ENCODE assay signal across 19 cellular contexts in genomic region chr15:58520464-58520863, GRCh38.
A peak's percentile ranks its signal among the peaks of the same experiment; 100 is the strongest.
DNase-seq lines count a peak whose midpoint lies in the region; ATAC-seq, FAIRE-seq and TF ChIP-seq lines count a peak whose summit lies in the region.
"Had no signal": no experiment of that assay in that cellular context is flagged by ENCODE, and none has a peak within 500 bp of the region (broad histone marks: within the 10 kb centered on the region; RNA-seq: fewer than 3 reads in every experiment).

No MANE protein-coding gene starts in this region.

- H3K4me1 Mint-ChIP-seq in T-helper 1 cell treated with Interleukin-12 subunit alpha and Interleukin-12 subunit beta and Interleukin-4 antibody, amounts not matched to agents 30 μg/mL and 1 μg/mL, for 36 hours (ENCODE audit: low read depth): peaks cover 67% of the 10 kb centered on the region

- no peak for DNase-seq in T-helper 1 cell
- peak; percentile 29 for DNase-seq in OCI-M1 (lab: John Stamatoyannopoulos, UW)
- DNase-seq in endothelial cell of umbilical vein (ENCODE audit: low read depth, low spot score): peak; percentile 68
- no peak for DNase-seq in ACHN
- DNase-seq in COLO668 (lab: John Stamatoyannopoulos, UW; ENCODE audit: unreplicated experiment): no peak
- DNase-seq: activated CD4-positive, alpha-beta T cell treated with anti-CD3 and anti-CD28 coated beads for 36 hours; activated T-cell treated with anti-CD3 and anti-CD28 coated beads, Interleukin-2, amount 50 U/mL, for 48 hours; DMS53; KG1; kidney glomerular epithelial cell; NCI-H187; NCI-H774; stimulated activated CD4-positive, alpha-beta T cell treated with anti-CD3 and anti-CD28 coated beads, Interleukin-12 subunit alpha, Interleukin-12 subunit beta, amount 100 ng/mL, for 4 hours; tibial artery had no signal

- H3K27me3 Mint-ChIP-seq in T-helper 1 cell treated with Interleukin-12 subunit alpha and Interleukin-12 subunit beta and Interleukin-4 antibody, amounts not matched to agents 30 μg/mL and 1 μg/mL, for 36 hours (ENCODE audit: low read depth): no peaks in the 10 kb centered on the region

- no peaks in the 10 kb centered on the region for H3K36me3 ChIP-seq in endothelial cell of umbilical vein (ENCODE audit: control insufficient read depth in 2 of 2, extremely low read depth in 1 of 2, insufficient read depth in 2 of 2, low read length in 2 of 2)
- no peaks in the 10 kb centered on the region for H3K36me3 ChIP-seq in neutrophil
- H3K36me3 ChIP-seq: gastroesophageal sphincter, tibial artery had no signal

- no peak for ATAC-seq in GM21528 (IDR thresholded peaks at IDR 0.05; ENCODE audit: low FRiP score, unreplicated experiment)
- ATAC-seq: activated CD4-positive, alpha-beta T cell treated with anti-CD3 and anti-CD28 coated beads for 36 hours; gastroesophageal sphincter had no signal

- H3K36me3 Mint-ChIP-seq in T-helper 1 cell treated with Interleukin-12 subunit alpha and Interleukin-12 subunit beta and Interleukin-4 antibody, amounts not matched to agents 30 μg/mL and 1 μg/mL, for 36 hours (ENCODE audit: low read depth): peaks cover 10% of the 10 kb centered on the region

- dilution Hi-C loops in endothelial cell of umbilical vein (cut with MboI; ENCODE audit: extremely low pct_ligation_motif_present, low sequenced_read_pairs): no loop called here

- peaks cover 27% of the 10 kb centered on the region for H3K4me1 ChIP-seq in endothelial cell of umbilical vein (ENCODE audit: control insufficient read depth, extremely low read depth, insufficient read depth, low read length)
- H3K4me1 ChIP-seq in neutrophil (ENCODE audit: control insufficient read depth in 1 of 2, insufficient read depth in 1 of 2, low read depth in 1 of 2, low read length in 1 of 2): peaks cover 92 to 99% of the 10 kb centered on the region in 2 experiments

- no TSS peak for BruUV-seq in endothelial cell of umbilical vein (replicated peaks; lab: Mats Ljungman, UMichigan)

- no peak for TF ChIP-seq CTCF in endothelial cell of umbilical vein (IDR thresholded peaks at IDR 0.05; ENCODE audit: extremely low read depth in 1 of 2, insufficient read depth in 1 of 2, low read depth in 1 of 2, low read length in 2 of 2)
- no peak for TF ChIP-seq CTCF in neutrophil (IDR thresholded peaks at IDR 0.05)

- H3K27me3 ChIP-seq in endothelial cell of umbilical vein (ENCODE audit: control insufficient read depth in 2 of 2, insufficient read depth in 2 of 2, low read length in 2 of 2) (no peaks in the 10 kb centered on the region), neutrophil (no peaks in the 10 kb centered on the region)
- H3K27me3 ChIP-seq: gastroesophageal sphincter, tibial artery had no signal

- H3K9me3 ChIP-seq in endothelial cell of umbilical vein (replicated peaks; ENCODE audit: control insufficient read depth, insufficient read depth, low read length): no peaks in the 10 kb centered on the region
- no peaks in the 10 kb centered on the region for H3K9me3 ChIP-seq in neutrophil
- H3K9me3 ChIP-seq: gastroesophageal sphincter, tibial artery had no signal

- POLR2A ChIA-PET in endothelial cell of umbilical vein (lab: Charles Lee): interaction anchor here (0.6 kb wide), 1 partner anchor 174 kb away, joined by 5 read pairs; no protein-coding TSS in a partner anchor

- in situ Hi-C loops in ACHN (cut with HindIII; ENCODE audit: low pct_ligation_motif_present, low pct_unique_long_range_greater_than_20kb, low sequenced_read_pairs): no loop called here

- H3K4me3 ChIP-seq in endothelial cell of umbilical vein (replicated peaks in 1 of 3; ENCODE audit: insufficient read depth in 1 of 3, low read depth in 1 of 3, low read length in 3 of 3) (no peak overlapping the region), neutrophil (ENCODE audit: low read depth in 1 of 2, low read length in 1 of 2) (peak overlapping the region; percentile 30 to 55)
- H3K4me3 ChIP-seq: gastroesophageal sphincter, tibial artery had no signal

- H3K9me3 Mint-ChIP-seq in T-helper 1 cell treated with Interleukin-12 subunit alpha and Interleukin-12 subunit beta and Interleukin-4 antibody, amounts not matched to agents 30 μg/mL and 1 μg/mL, for 36 hours: peaks cover 14% of the 10 kb centered on the region

- peak overlapping the region; percentile 45 for H3K27ac Mint-ChIP-seq in T-helper 1 cell treated with Interleukin-12 subunit alpha and Interleukin-12 subunit beta and Interleukin-4 antibody, amounts not matched to agents 30 μg/mL and 1 μg/mL, for 36 hours
- H3K27ac Mint-ChIP-seq: activated CD4-positive, alpha-beta T cell treated with anti-CD3 and anti-CD28 coated beads for 36 hours had no signal

- peak overlapping the region; percentile 93 for H2AFZ ChIP-seq in endothelial cell of umbilical vein (ENCODE audit: low read depth, low read length)

- H3K4me2 ChIP-seq in endothelial cell of umbilical vein (ENCODE audit: insufficient read depth, low read length): peak overlapping the region; percentile 48

- CTCF ChIA-PET in endothelial cell of umbilical vein (lab: Charles Lee): interaction anchor here (0.7 to 2.0 kb wide), 5 partner anchors 11 to 251 kb away, joined by 3 to 9 read pairs (median 4); no protein-coding TSS in a partner anchor

- peak; percentile 24 for FAIRE-seq in endothelial cell of umbilical vein (lab: Jason Lieb, UNC)
- FAIRE-seq: A204.1 had no signal

- peak overlapping the region; percentile 58 for H3K9ac ChIP-seq in endothelial cell of umbilical vein (replicated peaks; ENCODE audit: extremely low read depth, insufficient read depth, low read length)

- no peaks in the 10 kb centered on the region for H3K9me1 ChIP-seq in endothelial cell of umbilical vein (replicated peaks; ENCODE audit: control insufficient read depth, extremely low read depth, insufficient read depth, low read length)

- no peak overlapping the region for H3K4me3 Mint-ChIP-seq in T-helper 1 cell treated with Interleukin-12 subunit alpha and Interleukin-12 subunit beta and Interleukin-4 antibody, amounts not matched to agents 30 μg/mL and 1 μg/mL, for 36 hours
- H3K4me3 Mint-ChIP-seq: activated CD4-positive, alpha-beta T cell treated with anti-CD3 and anti-CD28 coated beads for 36 hours had no signal

- H4K20me1 ChIP-seq in endothelial cell of umbilical vein (replicated peaks; ENCODE audit: control insufficient read depth, extremely low read depth, insufficient read depth, low read length): no peaks in the 10 kb centered on the region

- intact Hi-C loops in endothelial cell of umbilical vein (cut with micrococcal nuclease): loop anchor here (1.0 to 5.0 kb wide), 2 partner anchors 27 to 63 kb away; no protein-coding TSS in a partner anchor

- TF ChIP-seq POLR2A in endothelial cell of umbilical vein (IDR thresholded peaks at IDR 0.05; ENCODE audit: low read depth, low read length): peak; percentile 31

- peak overlapping the region; percentile 72 for H3K27ac ChIP-seq in endothelial cell of umbilical vein (ENCODE audit: insufficient read depth, low read depth, low read length)
- peak overlapping the region; percentile 91 for H3K27ac ChIP-seq in neutrophil
- H3K27ac ChIP-seq: tibial artery had no signal

- H3K79me2 ChIP-seq in endothelial cell of umbilical vein (ENCODE audit: control insufficient read depth, insufficient read depth, low read length): no peaks in the 10 kb centered on the region

TF ChIP-seq in endothelial cell of umbilical vein, 7 proteins besides CTCF, POLR2A, EP300 and RAD21:
- TF ChIP-seq MYC (IDR thresholded peaks at IDR 0.05; ENCODE audit: low read depth, low read length) (no peak), POLR2AphosphoS5 (IDR thresholded peaks at IDR 0.05; ENCODE audit: insufficient read depth, low read depth, low read length) (no peak), MAX (IDR thresholded peaks at IDR 0.05; ENCODE audit: insufficient read depth, insufficient read length) (no peak), JUN (IDR thresholded peaks at IDR 0.05; ENCODE audit: borderline replicate concordance, insufficient read depth, insufficient read length, low read depth) (no peak), EZH2 (IDR thresholded peaks at IDR 0.05; ENCODE audit: borderline replicate concordance, low read depth, low read length, severe bottlenecking) (no peak), FOS (IDR thresholded peaks at IDR 0.05; ENCODE audit: borderline replicate concordance, insufficient read depth, low read length) (no peak), GATA2 (IDR thresholded peaks at IDR 0.05; ENCODE audit: insufficient read depth, insufficient read length, low read depth, low read length) (no peak)

Comparison
In these comparisons a context has a peak if more than half of its experiments do, and no peak if none do; other contexts are left out.
1. DNase-seq: peak in OCI-M1 (single experiment) and endothelial cell of umbilical vein (single experiment); none in T-helper 1 cell (0 of 5), ACHN (single experiment) and COLO668 (single experiment).
2. H3K4me3 ChIP-seq: peak in neutrophil (2 of 2); none in endothelial cell of umbilical vein (0 of 3).